18 cellular contexts compared by ENCODE assay signal in the genomic region with DNA sequence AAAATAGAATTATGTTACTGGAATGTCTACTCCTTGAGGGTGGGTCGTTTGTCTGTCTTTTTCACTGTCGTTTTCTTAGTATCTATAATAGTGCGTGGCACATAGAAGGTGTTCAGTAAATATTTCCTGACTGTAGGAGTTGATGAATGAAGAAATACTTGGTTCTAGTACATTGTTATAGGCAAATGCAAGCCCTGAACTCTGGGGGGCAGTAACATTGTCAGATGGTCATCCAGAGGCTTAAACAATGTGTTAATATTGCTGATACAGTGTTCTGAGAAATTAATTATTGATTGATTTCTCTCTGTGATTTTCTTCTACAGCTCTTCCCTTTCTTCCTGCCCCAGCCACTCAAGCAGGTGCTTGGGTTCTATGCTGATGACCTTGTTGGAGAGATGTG. TPM values are rescaled to one million over a fixed set of nuclear protein-coding genes. Genes with fewer than 3 reads are reported as not detected.
DNase-seq lines count a peak whose midpoint lies in the region; ATAC-seq and TF ChIP-seq lines count a peak whose summit lies in the region.
"Had no signal": no experiment of that assay in that cellular context is flagged by ENCODE, and none has a peak within 500 bp of the region (broad histone marks: within the 10 kb centered on the region; RNA-seq: fewer than 3 reads in every experiment).

No MANE protein-coding gene starts in this region.

- no peaks in the 10 kb centered on the region for H3F3A ChIP-seq in GM23338 (replicated peaks; ENCODE audit: low read depth)

- TF ChIP-seq CTCF in AG04449 (IDR thresholded peaks at IDR 0.05; ENCODE audit: insufficient read depth, low read length, missing control alignments): peak; percentile 29
- TF ChIP-seq CTCF in GM23338 (conservative IDR thresholded peaks at IDR 0.05; ENCODE audit: low read depth in 2 of 2): peak; percentile 41 to 42
- peak; percentile 48 for TF ChIP-seq CTCF in fibroblast of mammary gland (conservative IDR thresholded peaks at IDR 0.05; ENCODE audit: control insufficient read depth, insufficient read depth, low read depth, low read length)

- no peaks in the 10 kb centered on the region for H4K20me1 ChIP-seq in GM23338 (replicated peaks; ENCODE audit: insufficient read depth)

- H3K27me3 ChIP-seq in GM23338 (ENCODE audit: insufficient read depth): no peaks in the 10 kb centered on the region
- H3K27me3 ChIP-seq: hepatocyte, Peyer's patch had no signal

- no peaks in the 10 kb centered on the region for H3K4me1 ChIP-seq in GM23338 (ENCODE audit: insufficient read depth)
- H3K4me1 ChIP-seq: Peyer's patch had no signal

- no peaks in the 10 kb centered on the region for H3K9me2 ChIP-seq in GM23338 (ENCODE audit: insufficient read depth)

- CTCF ChIA-PET in AG04449 (lab: Yijun Ruan, JAX) (interaction anchor here (0.7 to 11.8 kb wide), 14 partner anchors 9 to 547 kb away, joined by 3 to 242 read pairs (median 6); a partner anchor contains a TSS), T-cell (lab: Charles Lee) (no interaction called here)

- DNase-seq in AG04449 (ENCODE audit: low read depth, low spot score): no peak
- DNase-seq in GM23338 (ENCODE audit: low spot score): no peak
- DNase-seq in fibroblast of mammary gland (ENCODE audit: low read depth): peak; percentile 23
- DNase-seq in T-helper 2 cell treated with Interferon-gamma antibody and Interleukin-4, amounts not matched to agents 5 μg/mL and 100 μg/mL, for 36 hours (ENCODE audit: low spot score): no peak
- DNase-seq in T-cell: no peak
- no peak for DNase-seq in UCSD-AML1 (lab: John Stamatoyannopoulos, UW; ENCODE audit: unreplicated experiment)
- DNase-seq in head of caudate nucleus: no peak
- DNase-seq: activated CD4-positive, alpha-beta T cell treated with anti-CD3 and anti-CD28 coated beads for 48 hours; activated T-cell treated with anti-CD3 and anti-CD28 coated beads for 4 hours; caudate nucleus; NCI-H1092; Peyer's patch; stimulated activated CD4-positive, alpha-beta T cell treated with anti-CD3 and anti-CD28 coated beads, Interleukin-12 subunit alpha, Interleukin-12 subunit beta, amount 100 ng/mL, for 4 hours; substantia nigra had no signal

- H3K4me1 Mint-ChIP-seq in GM23338 (no peaks in the 10 kb centered on the region), T-cell (no peaks in the 10 kb centered on the region)
- H3K4me1 Mint-ChIP-seq in T-helper 2 cell treated with Interferon-gamma antibody and Interleukin-4, amounts not matched to agents 5 μg/mL and 100 μg/mL, for 36 hours (ENCODE audit: low read depth): no peaks in the 10 kb centered on the region
- H3K4me1 Mint-ChIP-seq: activated naive CD4-positive, alpha-beta T cell treated with anti-CD3 and anti-CD28 coated beads, Interleukin-2, amount 50 U/mL, for 24 hours; B cell had no signal

- H3K9me3 Mint-ChIP-seq in GM23338: no peaks in the 10 kb centered on the region
- H3K9me3 Mint-ChIP-seq in T-helper 2 cell treated with Interferon-gamma antibody and Interleukin-4, amounts not matched to agents 5 μg/mL and 100 μg/mL, for 36 hours: no peaks in the 10 kb centered on the region
- H3K9me3 Mint-ChIP-seq in T-cell: no peaks in the 10 kb centered on the region
- H3K9me3 Mint-ChIP-seq: activated naive CD4-positive, alpha-beta T cell treated with anti-CD3 and anti-CD28 coated beads, Interleukin-2, amount 50 U/mL, for 24 hours had no signal

- H3K36me3 Mint-ChIP-seq in GM23338 (ENCODE audit: low read depth): no peaks in the 10 kb centered on the region
- H3K36me3 Mint-ChIP-seq in T-helper 2 cell treated with Interferon-gamma antibody and Interleukin-4, amounts not matched to agents 5 μg/mL and 100 μg/mL, for 36 hours (ENCODE audit: low read depth): no peaks in the 10 kb centered on the region
- no peaks in the 10 kb centered on the region for H3K36me3 Mint-ChIP-seq in T-cell
- H3K36me3 Mint-ChIP-seq: activated naive CD4-positive, alpha-beta T cell treated with anti-CD3 and anti-CD28 coated beads, Interleukin-2, amount 50 U/mL, for 24 hours had no signal

- H3K27ac ChIP-seq in GM23338 (ENCODE audit: low read depth): no peak overlapping the region
- H3K27ac ChIP-seq: hepatocyte, Peyer's patch had no signal

- intact Hi-C loops in head of caudate nucleus (cut with DNase I): loop anchor here (5.0 kb wide), 1 partner anchor 325 kb away; no protein-coding TSS in a partner anchor

- H3K4me2 ChIP-seq in GM23338: no peak overlapping the region
- H3K4me2 ChIP-seq: hepatocyte had no signal

- no peak overlapping the region for H3K4me3 Mint-ChIP-seq in GM23338
- no peak overlapping the region for H3K4me3 Mint-ChIP-seq in T-helper 2 cell treated with Interferon-gamma antibody and Interleukin-4, amounts not matched to agents 5 μg/mL and 100 μg/mL, for 36 hours
- no peak overlapping the region for H3K4me3 Mint-ChIP-seq in T-cell
- H3K4me3 Mint-ChIP-seq: activated naive CD4-positive, alpha-beta T cell treated with anti-CD3 and anti-CD28 coated beads, Interleukin-2, amount 50 U/mL, for 24 hours; B cell had no signal

- POLR2A ChIA-PET in AG04449 (lab: Yijun Ruan, JAX): no interaction called here
- POLR2A ChIA-PET in T-cell (lab: Charles Lee): no interaction called here

- H3K4me3 ChIP-seq in AG04449 (ENCODE audit: low read depth, low read length) (no peak overlapping the region), GM23338 (no peak overlapping the region), fibroblast of mammary gland (ENCODE audit: control insufficient read depth, low read depth, low read length) (no peak overlapping the region)
- H3K4me3 ChIP-seq: hepatocyte, Peyer's patch had no signal

- H3K27me3 Mint-ChIP-seq in GM23338 (ENCODE audit: insufficient read depth, low read depth, poor library complexity) (no peaks in the 10 kb centered on the region), T-cell (peaks cover 7 to 24% of the 10 kb centered on the region in 2 donors)
- H3K27me3 Mint-ChIP-seq in T-helper 2 cell treated with Interferon-gamma antibody and Interleukin-4, amounts not matched to agents 5 μg/mL and 100 μg/mL, for 36 hours (ENCODE audit: low read depth): peaks cover 10% of the 10 kb centered on the region

- H3K36me3 ChIP-seq in GM23338 (ENCODE audit: insufficient read depth): no peaks in the 10 kb centered on the region
- H3K36me3 ChIP-seq: Peyer's patch had no signal

- H3K79me2 ChIP-seq in GM23338 (replicated peaks; ENCODE audit: insufficient read depth): no peaks in the 10 kb centered on the region
- H3K79me2 ChIP-seq: hepatocyte had no signal

- H3K27ac Mint-ChIP-seq in GM23338 (no peak overlapping the region), T-cell (no peak overlapping the region)
- H3K27ac Mint-ChIP-seq in T-helper 2 cell treated with Interferon-gamma antibody and Interleukin-4, amounts not matched to agents 5 μg/mL and 100 μg/mL, for 36 hours: no peak overlapping the region
- H3K27ac Mint-ChIP-seq: activated naive CD4-positive, alpha-beta T cell treated with anti-CD3 and anti-CD28 coated beads, Interleukin-2, amount 50 U/mL, for 24 hours; B cell had no signal

- H2AFZ ChIP-seq in GM23338: no peak overlapping the region
- H2AFZ ChIP-seq: hepatocyte had no signal

- no peak for ATAC-seq in GM23338
- ATAC-seq in SK-N-SH treated with all-trans-retinoic acid at 6 μM for 48 hours: peak; percentile 42; the same call in 1 of the 3 replicates
- ATAC-seq in T-cell (replicated peaks in 1 of 4): no peak

TF ChIP-seq in GM23338, 12 proteins besides CTCF, POLR2A, EP300 and RAD21 (continues in another document):
- TF ChIP-seq, protein P1, sequence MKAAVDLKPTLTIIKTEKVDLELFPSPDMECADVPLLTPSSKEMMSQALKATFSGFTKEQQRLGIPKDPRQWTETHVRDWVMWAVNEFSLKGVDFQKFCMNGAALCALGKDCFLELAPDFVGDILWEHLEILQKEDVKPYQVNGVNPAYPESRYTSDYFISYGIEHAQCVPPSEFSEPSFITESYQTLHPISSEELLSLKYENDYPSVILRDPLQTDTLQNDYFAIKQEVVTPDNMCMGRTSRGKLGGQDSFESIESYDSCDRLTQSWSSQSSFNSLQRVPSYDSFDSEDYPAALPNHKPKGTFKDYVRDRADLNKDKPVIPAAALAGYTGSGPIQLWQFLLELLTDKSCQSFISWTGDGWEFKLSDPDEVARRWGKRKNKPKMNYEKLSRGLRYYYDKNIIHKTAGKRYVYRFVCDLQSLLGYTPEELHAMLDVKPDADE (IDR thresholded peaks at IDR 0.05): no peak
- TF ChIP-seq STAT1 (IDR thresholded peaks at IDR 0.05; ENCODE audit: unreplicated experiment) (no peak), EZH2 (IDR thresholded peaks at IDR 0.05; ENCODE audit: low read depth, unreplicated experiment) (no peak)

TF ChIP-seq in SK-N-SH treated with all-trans-retinoic acid at 6 μM for 48 hours, 23 proteins besides CTCF, POLR2A, EP300 and RAD21 (continues in another document):
- TF ChIP-seq ZFP30 (CRISPR knock-in tag; IDR thresholded peaks at IDR 0.05) (no peak), ZNF8 (CRISPR knock-in tag; IDR thresholded peaks at IDR 0.05) (no peak), TCF4 (CRISPR knock-in tag; IDR thresholded peaks at IDR 0.05; ENCODE audit: borderline replicate concordance) (no peak), TOX (CRISPR knock-in tag; IDR thresholded peaks at IDR 0.05; ENCODE audit: borderline replicate concordance) (no peak), CSDC2 (CRISPR knock-in tag; IDR thresholded peaks at IDR 0.05) (no peak), ZC3H10 (CRISPR knock-in tag; IDR thresholded peaks at IDR 0.05) (no peak)
- TF ChIP-seq, protein P2, sequence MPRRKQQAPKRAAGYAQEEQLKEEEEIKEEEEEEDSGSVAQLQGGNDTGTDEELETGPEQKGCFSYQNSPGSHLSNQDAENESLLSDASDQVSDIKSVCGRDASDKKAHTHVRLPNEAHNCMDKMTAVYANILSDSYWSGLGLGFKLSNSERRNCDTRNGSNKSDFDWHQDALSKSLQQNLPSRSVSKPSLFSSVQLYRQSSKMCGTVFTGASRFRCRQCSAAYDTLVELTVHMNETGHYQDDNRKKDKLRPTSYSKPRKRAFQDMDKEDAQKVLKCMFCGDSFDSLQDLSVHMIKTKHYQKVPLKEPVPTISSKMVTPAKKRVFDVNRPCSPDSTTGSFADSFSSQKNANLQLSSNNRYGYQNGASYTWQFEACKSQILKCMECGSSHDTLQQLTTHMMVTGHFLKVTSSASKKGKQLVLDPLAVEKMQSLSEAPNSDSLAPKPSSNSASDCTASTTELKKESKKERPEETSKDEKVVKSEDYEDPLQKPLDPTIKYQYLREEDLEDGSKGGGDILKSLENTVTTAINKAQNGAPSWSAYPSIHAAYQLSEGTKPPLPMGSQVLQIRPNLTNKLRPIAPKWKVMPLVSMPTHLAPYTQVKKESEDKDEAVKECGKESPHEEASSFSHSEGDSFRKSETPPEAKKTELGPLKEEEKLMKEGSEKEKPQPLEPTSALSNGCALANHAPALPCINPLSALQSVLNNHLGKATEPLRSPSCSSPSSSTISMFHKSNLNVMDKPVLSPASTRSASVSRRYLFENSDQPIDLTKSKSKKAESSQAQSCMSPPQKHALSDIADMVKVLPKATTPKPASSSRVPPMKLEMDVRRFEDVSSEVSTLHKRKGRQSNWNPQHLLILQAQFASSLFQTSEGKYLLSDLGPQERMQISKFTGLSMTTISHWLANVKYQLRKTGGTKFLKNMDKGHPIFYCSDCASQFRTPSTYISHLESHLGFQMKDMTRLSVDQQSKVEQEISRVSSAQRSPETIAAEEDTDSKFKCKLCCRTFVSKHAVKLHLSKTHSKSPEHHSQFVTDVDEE (CRISPR knock-in tag; IDR thresholded peaks at IDR 0.05): no peak

RNA-seq across cellular contexts. Expression of a gene that starts 24.4 kb away (rescaled TPM):
- total RNA-seq in GM23338 (2014; rRNA removed; shearing (Covaris generic)): 71.2 and 108 TPM in 2 replicates
- polyA plus RNA-seq in GM23338 (2016; fragmentation: Nextera tagmentation; extraction: Ambion mirVana): 66.1 and 73.0 TPM in 2 replicates
- 10 to 100 TPM; 50.7 to 88.5 (median 53.7) TPM for total RNA-seq in T-cell
